ENCODE assay signal across 12 cellular contexts in the genomic region with DNA sequence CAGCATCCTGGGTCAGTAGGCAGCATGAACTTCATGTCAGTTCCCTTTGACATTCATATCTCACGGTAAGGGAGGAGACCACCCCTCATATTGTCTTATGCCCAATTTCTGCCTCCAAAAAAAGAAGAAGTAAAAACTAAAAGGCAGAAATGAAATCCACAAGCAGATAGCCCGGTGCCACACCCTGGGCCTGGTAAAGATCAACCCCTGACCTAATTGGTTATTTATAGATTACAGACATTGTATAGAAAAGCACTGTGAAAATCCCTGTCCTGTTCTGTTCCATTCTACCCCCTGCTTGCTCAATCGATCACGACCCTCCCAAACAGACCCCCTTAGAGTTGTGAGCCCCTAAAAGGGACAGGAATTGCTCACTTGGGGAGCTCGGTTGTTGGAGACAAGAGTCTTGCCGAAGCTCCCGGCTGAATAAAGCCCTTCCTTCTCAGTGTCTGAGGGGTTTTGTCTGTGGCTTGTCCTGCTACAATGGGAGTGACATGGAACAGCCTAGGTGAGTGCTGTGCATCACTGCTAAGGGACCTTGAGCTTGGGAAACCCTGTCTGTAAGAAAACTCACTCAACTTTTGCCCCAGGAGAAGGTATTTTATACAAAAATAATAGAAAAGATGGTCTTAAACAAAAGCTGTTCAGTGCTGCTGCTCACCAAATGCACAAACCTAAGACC. TPM values are rescaled to one million over a fixed set of nuclear protein-coding genes. Genes with fewer than 3 reads are reported as not detected.
DNase-seq lines count a peak whose midpoint lies in the region; ATAC-seq, FAIRE-seq and TF ChIP-seq lines count a peak whose summit lies in the region.
"Had no signal": no experiment of that assay in that cellular context is flagged by ENCODE, and none has a peak within 500 bp of the region (broad histone marks: within the 10 kb centered on the region; RNA-seq: fewer than 3 reads in every experiment).

No MANE protein-coding gene starts in this region.

- no peak for FAIRE-seq in GM12891 (lab: Jason Lieb, UNC)

- peaks cover 99% of the 10 kb centered on the region for H3K79me2 ChIP-seq in GM23338 (replicated peaks; ENCODE audit: insufficient read depth)

- no peaks in the 10 kb centered on the region for H3K36me3 ChIP-seq in GM23338 (ENCODE audit: insufficient read depth)

- POLR2A ChIA-PET in naive thymus-derived CD8-positive, alpha-beta T cell (lab: Charles Lee) = interaction anchor here (1.0 to 12.1 kb wide), 3 partner anchors 10 to 24 kb away, joined by 3 to 214 read pairs (median 7); a partner anchor contains a TSS

- no peak for TF ChIP-seq POLR2A in GM12891 (IDR thresholded peaks at IDR 0.05; ENCODE audit: low read depth, low read length)

- no peaks in the 10 kb centered on the region for H3F3A ChIP-seq in GM23338 (replicated peaks; ENCODE audit: low read depth)

- H3K27me3 Mint-ChIP-seq in CD14-positive monocyte (ENCODE audit: low read depth in 3 of 3) = no peaks in the 10 kb centered on the region
- H3K27me3 Mint-ChIP-seq in GM23338 (ENCODE audit: insufficient read depth, low read depth, poor library complexity) = peaks cover 2% of the 10 kb centered on the region
- H3K27me3 Mint-ChIP-seq in activated naive CD8-positive, alpha-beta T cell treated with anti-CD3 and anti-CD28 coated beads, Interleukin-2, amount 50 U/mL, for 24 hours = no peaks in the 10 kb centered on the region
- H3K27me3 Mint-ChIP-seq in naive thymus-derived CD8-positive, alpha-beta T cell = no peaks in the 10 kb centered on the region

- peaks cover 56% of the 10 kb centered on the region for H4K20me1 ChIP-seq in GM23338 (replicated peaks; ENCODE audit: insufficient read depth)

- no peak overlapping the region; the same call in 1 of the 2 replicates for H3K27ac ChIP-seq in GM23338 (ENCODE audit: low read depth)

- no peak overlapping the region for H2AFZ ChIP-seq in GM23338

- peaks cover 71% of the 10 kb centered on the region for H3K4me1 Mint-ChIP-seq in CD14-positive monocyte
- H3K4me1 Mint-ChIP-seq in GM23338 = peaks cover 40% of the 10 kb centered on the region
- H3K4me1 Mint-ChIP-seq in activated naive CD8-positive, alpha-beta T cell treated with anti-CD3 and anti-CD28 coated beads, Interleukin-2, amount 50 U/mL, for 24 hours = peaks cover 92% of the 10 kb centered on the region
- peaks cover 36 to 95% (median 75%) of the 10 kb centered on the region in 4 donors for H3K4me1 Mint-ChIP-seq in naive thymus-derived CD8-positive, alpha-beta T cell

- TF ChIP-seq CTCF in CD14-positive monocyte (IDR thresholded peaks at IDR 0.05) (no peak), GM23338 (conservative IDR thresholded peaks at IDR 0.05; ENCODE audit: low read depth in 2 of 2) (no peak)

- H3K4me3 Mint-ChIP-seq in CD14-positive monocyte (peak overlapping the region; percentile 58 to 85), GM23338 (no peak overlapping the region)
- peak overlapping the region; percentile 15 for H3K4me3 Mint-ChIP-seq in activated naive CD8-positive, alpha-beta T cell treated with anti-CD3 and anti-CD28 coated beads, Interleukin-2, amount 50 U/mL, for 24 hours
- peak overlapping the region in 9 of 10 donors; percentile 18 to 75 (median 53) for H3K4me3 Mint-ChIP-seq in naive thymus-derived CD8-positive, alpha-beta T cell

- H3K9me2 ChIP-seq in GM23338 (ENCODE audit: insufficient read depth) = no peaks in the 10 kb centered on the region

- no peak for DNase-seq in CD14-positive monocyte (ENCODE audit: low spot score)
- no peak for DNase-seq in GM23338 (ENCODE audit: low spot score)
- no peak for DNase-seq in activated naive CD8-positive, alpha-beta T cell treated with anti-CD3 and anti-CD28 coated beads, Interleukin-2, amount 50 U/mL, for 24 hours
- DNase-seq in naive thymus-derived CD8-positive, alpha-beta T cell = no peak
- no peak for DNase-seq in NCI-H345 (lab: John Stamatoyannopoulos, UW)
- no peak for DNase-seq in GM12891 (ENCODE audit: insufficient read length, low spot score)
- DNase-seq in sciatic nerve (ENCODE audit: low spot score) = no peak
- DNase-seq in OCI-M2 (lab: John Stamatoyannopoulos, UW; ENCODE audit: unreplicated experiment) = no peak
- DNase-seq: DMS 273 treated with DMSO at 0.1 percent for 48 hours, H7, head of caudate nucleus, NCI-H1436 had no signal

- peaks cover 56% of the 10 kb centered on the region for H3K4me1 ChIP-seq in GM23338 (ENCODE audit: insufficient read depth)

- peak overlapping the region; percentile 82 to 97 (median 93) for H3K27ac Mint-ChIP-seq in CD14-positive monocyte
- H3K27ac Mint-ChIP-seq in GM23338 = peak overlapping the region; percentile 47; the same call in 1 of the 2 replicates
- peak overlapping the region; percentile 82 for H3K27ac Mint-ChIP-seq in activated naive CD8-positive, alpha-beta T cell treated with anti-CD3 and anti-CD28 coated beads, Interleukin-2, amount 50 U/mL, for 24 hours
- H3K27ac Mint-ChIP-seq in naive thymus-derived CD8-positive, alpha-beta T cell = peak overlapping the region; percentile 72 to 100 (median 88)

- no peak overlapping the region for H3K4me2 ChIP-seq in GM23338

- intact Hi-C loops in CD14-positive monocyte (cut with micrococcal nuclease) (no loop called here), sciatic nerve (cut with DNase I) (no loop called here)

- no peak overlapping the region for H3K4me3 ChIP-seq in GM23338

- peaks cover 6 to 7% of the 10 kb centered on the region in 2 donors for H3K36me3 Mint-ChIP-seq in CD14-positive monocyte
- peaks cover 31% of the 10 kb centered on the region for H3K36me3 Mint-ChIP-seq in GM23338 (ENCODE audit: low read depth)
- peaks cover 49% of the 10 kb centered on the region for H3K36me3 Mint-ChIP-seq in activated naive CD8-positive, alpha-beta T cell treated with anti-CD3 and anti-CD28 coated beads, Interleukin-2, amount 50 U/mL, for 24 hours (ENCODE audit: low read depth)
- peaks cover 0 to 27% (median 4%) of the 10 kb centered on the region in 3 donors for H3K36me3 Mint-ChIP-seq in naive thymus-derived CD8-positive, alpha-beta T cell

- no peaks in the 10 kb centered on the region for H3K9me3 Mint-ChIP-seq in CD14-positive monocyte
- H3K9me3 Mint-ChIP-seq in GM23338 = no peaks in the 10 kb centered on the region
- H3K9me3 Mint-ChIP-seq in activated naive CD8-positive, alpha-beta T cell treated with anti-CD3 and anti-CD28 coated beads, Interleukin-2, amount 50 U/mL, for 24 hours = no peaks in the 10 kb centered on the region
- no peaks in the 10 kb centered on the region for H3K9me3 Mint-ChIP-seq in naive thymus-derived CD8-positive, alpha-beta T cell

- no peak; the same call in 2 of the 3 replicates for ATAC-seq in GM23338
- ATAC-seq in activated naive CD8-positive, alpha-beta T cell treated with anti-CD3 and anti-CD28 coated beads, Interleukin-2, amount 50 U/mL, for 24 hours = no peak
- no peak for ATAC-seq in naive thymus-derived CD8-positive, alpha-beta T cell
- no peak for ATAC-seq in sciatic nerve

- no peaks in the 10 kb centered on the region for H3K27me3 ChIP-seq in GM23338 (ENCODE audit: insufficient read depth)

TF ChIP-seq in GM23338, 12 proteins besides CTCF, POLR2A, EP300 and RAD21 (continues in another document):
- TF ChIP-seq EZH2 (IDR thresholded peaks at IDR 0.05; ENCODE audit: low read depth, unreplicated experiment) (no peak), ZNF331 (CRISPR knock-in tag; IDR thresholded peaks at IDR 0.05; ENCODE audit: low read depth) (no peak)

TF ChIP-seq in GM12891, 5 proteins besides CTCF, POLR2A, EP300 and RAD21:
- TF ChIP-seq TAF1 (IDR thresholded peaks at IDR 0.05; ENCODE audit: low read depth, low read length) = no peak

RNA-seq across cellular contexts. Expression of a gene that starts 11.1 kb away (rescaled TPM):
- polyA plus RNA-seq in CD14-positive monocyte = 100 to 1,000 TPM; 162 to 184 TPM
- total RNA-seq in GM23338 (2014; rRNA removed; shearing (Covaris generic)) = 157 and 169 TPM in 2 replicates
- polyA plus RNA-seq in GM23338 (2016; fragmentation: Nextera tagmentation; extraction: Ambion mirVana) = 535 and 577 TPM in 2 replicates
- 100 to 1,000 TPM; 149 to 166 TPM for total RNA-seq in naive thymus-derived CD8-positive, alpha-beta T cell
- polyA plus RNA-seq in naive thymus-derived CD8-positive, alpha-beta T cell = 100 to 1,000 TPM; 106 to 155 (median 128) TPM
- 236 TPM for polyA plus RNA-seq in GM12891 (2012; ENCODE audit: low read depth, missing spikeins)
- 87.7 TPM for total RNA-seq in sciatic nerve

RNA-seq across cellular contexts. Expression of a gene that starts 23.0 kb away (rescaled TPM):
- polyA plus RNA-seq in CD14-positive monocyte (10 to 100 TPM; 15.4 to 15.5 TPM), GM23338 (2016; fragmentation: Nextera tagmentation; extraction: Ambion mirVana) (57.9 and 92.4 TPM in 2 replicates)
- 17.2 and 23.9 TPM in 2 replicates for total RNA-seq in GM23338 (2014; rRNA removed; shearing (Covaris generic))
- 100 to 1,000 TPM; 198 to 212 TPM for total RNA-seq in naive thymus-derived CD8-positive, alpha-beta T cell
- 10 to 100 TPM; 15.7 to 70.4 (median 26.3) TPM for polyA plus RNA-seq in naive thymus-derived CD8-positive, alpha-beta T cell
- 13.4 TPM for polyA plus RNA-seq in GM12891 (2012; ENCODE audit: low read depth, missing spikeins)
- total RNA-seq in sciatic nerve = 164 TPM
